Comparison of ENCODE assay signal across 12 cellular contexts in genomic region chr10:17923728-17924127, GRCh38. TPM values are rescaled to one million over a fixed set of nuclear protein-coding genes. Genes with fewer than 3 reads are reported as not detected.
DNase-seq lines count a peak whose midpoint lies in the region; ATAC-seq, FAIRE-seq and TF ChIP-seq lines count a peak whose summit lies in the region.
"Had no signal": no experiment of that assay in that cellular context is flagged by ENCODE, and none has a peak within 500 bp of the region (broad histone marks: within the 10 kb centered on the region; RNA-seq: fewer than 3 reads in every experiment).

No MANE protein-coding gene starts in this region.

- POLR2A ChIA-PET in HepG2 (lab: Yijun Ruan, JAX), result no interaction called here

- no peak overlapping the region for H3K9ac ChIP-seq in HepG2 (ENCODE audit: insufficient read depth, low read depth, low read length)

- TF ChIP-seq EP300 in HepG2 (IDR thresholded peaks at IDR 0.05; ENCODE audit: low read depth in 2 of 2, low read length in 2 of 2), result no peak
- no peak for TF ChIP-seq EP300 in HepG2 (CRISPR knock-in tag; IDR thresholded peaks at IDR 0.05; ENCODE audit: borderline replicate concordance)

- ATAC-seq in omental fat pad (ENCODE audit: low FRiP score) (peak; percentile 79), GM21390 (IDR thresholded peaks at IDR 0.05; ENCODE audit: unreplicated experiment) (no peak), HepG2 (no peak)

- BruUV-seq in HepG2 (replicated peaks; lab: Mats Ljungman, UMichigan), result no TSS peak

- intact Hi-C loops in HepG2 (cut with micrococcal nuclease; ENCODE audit: unreplicated experiment), result no loop called here

- TF ChIP-seq RAD21 in HepG2 (CRISPR knock-in tag; IDR thresholded peaks at IDR 0.05), result no peak

- no peaks in the 10 kb centered on the region for H3K4me1 ChIP-seq in HepG2 (ENCODE audit: insufficient read depth, low read length)
- H3K4me1 ChIP-seq: psoas muscle had no signal

- CTCF ChIA-PET in HepG2 (lab: Yijun Ruan, JAX; ENCODE audit: low intra/inter-chr PET ratio, low total read pairs), result no interaction called here

- WGBS in HepG2 (ENCODE audit: low lambda C conversion rate), result 0% methylated on average over 4 of the region's 4 CpGs

- TF ChIP-seq CTCF in epithelial cell of proximal tubule (conservative IDR thresholded peaks at IDR 0.05; ENCODE audit: low read depth, low read length), result no peak
- no peak for TF ChIP-seq CTCF in omental fat pad (IDR thresholded peaks at IDR 0.05)
- no peak for TF ChIP-seq CTCF in HepG2 (CRISPR knock-in tag; IDR thresholded peaks at IDR 0.05)

- H4K20me1 ChIP-seq in HepG2 (ENCODE audit: insufficient read depth, low read length), result no peaks in the 10 kb centered on the region

- H3K4me3 ChIP-seq in epithelial cell of proximal tubule (ENCODE audit: low read depth, low read length), result no peak overlapping the region
- no peak overlapping the region for H3K4me3 ChIP-seq in HepG2 (replicated peaks in 1 of 3; ENCODE audit: insufficient read depth in 1 of 3, low read depth in 2 of 3, low read length in 3 of 3)
- H3K4me3 ChIP-seq: psoas muscle had no signal

- no peak overlapping the region for H2AFZ ChIP-seq in HepG2 (ENCODE audit: low read length)

- in situ Hi-C loops in HepG2 (cut with HindIII; ENCODE audit: extremely low pct_ligation_motif_present, low pct_unique_long_range_greater_than_20kb), result no loop called here

- H3K27me3 ChIP-seq in HepG2 (ENCODE audit: control insufficient read depth in 1 of 2, insufficient read depth in 2 of 2, low read length in 2 of 2), result no peaks in the 10 kb centered on the region; a peak in 1 of 5 replicates

- no peak for FAIRE-seq in HepG2 (lab: Jason Lieb, UNC)

- no peaks in the 10 kb centered on the region for H3K79me2 ChIP-seq in HepG2 (ENCODE audit: insufficient read depth, low read length)

- no peak overlapping the region for H3K27ac ChIP-seq in HepG2 (ENCODE audit: extremely low read length, insufficient read depth, low read length)
- H3K27ac ChIP-seq: psoas muscle had no signal

- no peak overlapping the region for H3K4me2 ChIP-seq in HepG2 (ENCODE audit: low read depth, low read length)

- TF ChIP-seq POLR2A in HepG2 (IDR thresholded peaks at IDR 0.05; ENCODE audit: insufficient read depth in 1 of 2, low read depth in 2 of 2, low read length in 2 of 2), result no peak

- DNase-seq in Ammon's horn (ENCODE audit: low spot score) (peak; percentile 45), NCI-H510A (lab: John Stamatoyannopoulos, UW) (peak; percentile 57), epithelial cell of proximal tubule (ENCODE audit: low read depth) (peak; percentile 61), omental fat pad (ENCODE audit: low spot score) (no peak), NCI-H1417 treated with DMSO at 0.1 percent for 48 hours (lab: John Stamatoyannopoulos, UW) (no peak), HepG2 (ENCODE audit: low spot score) (no peak)
- DNase-seq in activated CD4-positive, alpha-beta T cell treated with anti-CD3 and anti-CD28 coated beads, Interleukin-2, amount 50 U/mL, for 4 hours, result no peak
- DNase-seq: activated gamma-delta T cell, DMS 273 treated with DMSO at 0.1 percent for 48 hours, NCI-H2107, psoas muscle had no signal

- no peaks in the 10 kb centered on the region for H3K36me3 ChIP-seq in HepG2 (replicated peaks in 1 of 2; ENCODE audit: control insufficient read depth in 1 of 2, insufficient read depth in 2 of 2, low read length in 2 of 2)

- no peaks in the 10 kb centered on the region for H3K9me3 ChIP-seq in HepG2 (ENCODE audit: low read length)
- H3K9me3 ChIP-seq: psoas muscle had no signal

TF ChIP-seq in HepG2, 621 proteins besides CTCF, POLR2A, EP300 and RAD21 (continues in another document):
- TF ChIP-seq IRX3 (CRISPR knock-in tag; IDR thresholded peaks at IDR 0.05; ENCODE audit: borderline replicate concordance, low read depth), result no peak
- no peak for TF ChIP-seq ZNF142 (CRISPR knock-in tag; IDR thresholded peaks at IDR 0.05)
- TF ChIP-seq, protein P1, sequence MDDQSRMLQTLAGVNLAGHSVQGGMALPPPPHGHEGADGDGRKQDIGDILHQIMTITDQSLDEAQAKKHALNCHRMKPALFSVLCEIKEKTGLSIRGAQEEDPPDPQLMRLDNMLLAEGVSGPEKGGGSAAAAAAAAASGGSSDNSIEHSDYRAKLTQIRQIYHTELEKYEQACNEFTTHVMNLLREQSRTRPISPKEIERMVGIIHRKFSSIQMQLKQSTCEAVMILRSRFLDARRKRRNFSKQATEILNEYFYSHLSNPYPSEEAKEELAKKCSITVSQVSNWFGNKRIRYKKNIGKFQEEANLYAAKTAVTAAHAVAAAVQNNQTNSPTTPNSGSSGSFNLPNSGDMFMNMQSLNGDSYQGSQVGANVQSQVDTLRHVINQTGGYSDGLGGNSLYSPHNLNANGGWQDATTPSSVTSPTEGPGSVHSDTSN (CRISPR knock-in tag; IDR thresholded peaks at IDR 0.05; ENCODE audit: borderline replicate concordance), result no peak
- TF ChIP-seq HOXD1 (CRISPR knock-in tag; IDR thresholded peaks at IDR 0.05), result no peak
- no peak for TF ChIP-seq ZNF670 (CRISPR knock-in tag; IDR thresholded peaks at IDR 0.05; ENCODE audit: borderline replicate concordance)

RNA-seq across cellular contexts. Expression of gene SLC39A12, which starts 28.0 kb away (rescaled TPM):
- not detected in 2 replicates for total RNA-seq in epithelial cell of proximal tubule
- under 1 TPM in 3 of 4 donors, not detected in 1; 0.44 to 0.56 (median 0.47) TPM for total RNA-seq in omental fat pad
- total RNA-seq in HepG2 (2016; rRNA removed; fragmentation: Illumina TruSeq; extraction: Trizol), result not detected in 2 replicates
- not detected in 2 replicates for total RNA-seq in HepG2 (2016; cell fraction: cytosol; rRNA removed; fragmentation: Illumina TruSeq; extraction: Trizol; ENCODE audit: low read depth)
- total RNA-seq in HepG2 (2016; cell fraction: insoluble cytoplasmic fraction; rRNA removed; fragmentation: Illumina TruSeq; extraction: Trizol), result not detected in 2 replicates
- total RNA-seq in HepG2 (2016; cell fraction: membrane; rRNA removed; fragmentation: Illumina TruSeq; extraction: Trizol), result not detected in 2 replicates
- total RNA-seq in HepG2 (2016; cell fraction: nucleus; rRNA removed; fragmentation: Illumina TruSeq; extraction: Trizol), result not detected in 2 replicates
- not detected in 2 replicates for polyA plus RNA-seq in HepG2 (2011; rRNA removed)
- not detected in 2 replicates for polyA plus RNA-seq in HepG2 (2011; cell fraction: cytosol; rRNA removed)
- not detected in 2 replicates for polyA plus RNA-seq in HepG2 (2011; cell fraction: nucleus; rRNA removed)
- not detected in 2 replicates for polyA plus RNA-seq in HepG2 (2012)
- polyA plus RNA-seq in HepG2 (2016; cell fraction: cytosol; fragmentation: Illumina TruSeq; extraction: Trizol; ENCODE audit: low read depth), result not detected in 2 replicates
- polyA plus RNA-seq in HepG2 (2016; cell fraction: insoluble cytoplasmic fraction; fragmentation: Illumina TruSeq; extraction: Trizol; ENCODE audit: low read depth), result not detected in 2 replicates
- polyA plus RNA-seq in HepG2 (2016; cell fraction: membrane; fragmentation: Illumina TruSeq; extraction: Trizol; ENCODE audit: low read depth), result not detected in 2 replicates
- not detected in 2 replicates for polyA plus RNA-seq in HepG2 (2016; cell fraction: nucleus; fragmentation: Illumina TruSeq; extraction: Trizol; ENCODE audit: insufficient read depth, low read depth)
- polyA minus RNA-seq in HepG2 (2011; rRNA and poly(A)+ RNA removed; ENCODE audit: low replicate concordance), result not detected in 2 replicates
- not detected in 2 replicates for polyA minus RNA-seq in HepG2 (2011; cell fraction: cytosol; rRNA and poly(A)+ RNA removed)
- polyA minus RNA-seq in HepG2 (2011; cell fraction: nucleus; rRNA and poly(A)+ RNA removed), result not detected in 2 replicates
- total RNA-seq: psoas muscle had no signal

Comparison
In these comparisons a context has a peak if more than half of its experiments do, and no peak if none do; other contexts are left out.
1. DNase-seq: peak in Ammon's horn (single experiment), NCI-H510A (single experiment) and epithelial cell of proximal tubule (single experiment); none in omental fat pad (single experiment), activated CD4-positive, alpha-beta T cell treated with anti-CD3 and anti-CD28 coated beads, Interleukin-2, amount 50 U/mL, for 4 hours (0 of 2), NCI-H1417 treated with DMSO at 0.1 percent for 48 hours (single experiment) and HepG2 (single experiment).